In the genomic region with DNA sequence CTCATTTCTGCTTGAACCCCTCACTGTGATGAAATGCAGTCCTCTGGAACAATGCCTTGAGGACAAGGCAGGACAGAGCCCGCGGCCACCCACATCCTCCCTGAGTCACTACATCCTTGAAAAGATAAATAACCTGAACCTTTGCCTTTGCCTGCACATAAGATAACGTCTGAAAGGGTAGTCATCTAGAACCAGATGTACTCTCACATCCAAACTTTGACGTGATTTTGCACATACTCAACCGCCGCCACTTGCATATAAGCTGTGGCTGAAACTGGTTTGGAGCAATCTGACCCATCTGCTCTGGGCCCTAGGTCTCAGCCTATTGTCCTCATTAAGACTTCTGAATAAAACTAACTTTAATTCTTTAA, we compare ENCODE assay signal across 11 cellular contexts.
DNase-seq lines count a peak whose midpoint lies in the region; ATAC-seq and TF ChIP-seq lines count a peak whose summit lies in the region.
"Had no signal": no experiment of that assay in that cellular context is flagged by ENCODE, and none has a peak within 500 bp of the region (broad histone marks: within the 10 kb centered on the region; RNA-seq: fewer than 3 reads in every experiment).

No MANE protein-coding gene starts in this region.

- H3K9me3 ChIP-seq in AG04450 (ENCODE audit: control insufficient read depth, insufficient read depth, low read length), result no peaks in the 10 kb centered on the region; the same call in 1 of the 2 replicates
- no peaks in the 10 kb centered on the region for H3K9me3 ChIP-seq in WERI-Rb-1 (ENCODE audit: severe bottlenecking)
- H3K9me3 ChIP-seq in testis, result no peaks in the 10 kb centered on the region
- H3K9me3 ChIP-seq: heart right ventricle had no signal

- H3K27ac ChIP-seq in AG04450 (ENCODE audit: low read depth, low read length) (peak overlapping the region; percentile 57), WERI-Rb-1 (no peak overlapping the region), testis (no peak overlapping the region)
- H3K27ac ChIP-seq: heart right ventricle, KMS-11 had no signal

- in situ Hi-C loops in KBM-7 (cut with MboI; ENCODE audit: low pct_unique_long_range_greater_than_20kb, low sequenced_read_pairs), result no loop called here

- POLR2A ChIA-PET in AG04450 (lab: Yijun Ruan, JAX), result no interaction called here

- CTCF ChIA-PET in AG04450 (lab: Charles Lee), result no interaction called here

- WGBS in testis, 2 donors, result 54 to 61% methylated on average over 6 of the region's 6 CpGs

- TF ChIP-seq CTCF in AG04450 (IDR thresholded peaks at IDR 0.05; ENCODE audit: low read depth, low read length) (no peak), WERI-Rb-1 (IDR thresholded peaks at IDR 0.05; ENCODE audit: low read depth, low read length) (no peak), testis (IDR thresholded peaks at IDR 0.05) (no peak)

- H3K4me3 ChIP-seq in AG04450 (ENCODE audit: low read depth, low read length) (no peak overlapping the region), WERI-Rb-1 (ENCODE audit: low read depth, low read length) (no peak overlapping the region), testis (no peak overlapping the region)
- H3K4me3 ChIP-seq: heart right ventricle had no signal

- TF ChIP-seq POLR2A in testis (IDR thresholded peaks at IDR 0.05), result no peak

- H3K27me3 ChIP-seq in AG04450 (ENCODE audit: control insufficient read depth, insufficient read depth, low read length), result no peaks in the 10 kb centered on the region
- no peaks in the 10 kb centered on the region for H3K27me3 ChIP-seq in WERI-Rb-1 (ENCODE audit: insufficient read depth, low read depth, severe bottlenecking)
- H3K27me3 ChIP-seq in testis, result no peaks in the 10 kb centered on the region

- intact Hi-C loops in testis (cut with DNase I; ENCODE audit: low total_unique reads), result no loop called here

- no peaks in the 10 kb centered on the region for H3K4me1 ChIP-seq in testis

- ATAC-seq in GM19023 (IDR thresholded peaks at IDR 0.05; ENCODE audit: unreplicated experiment), result peak; percentile 80
- ATAC-seq: heart right ventricle had no signal

- H3K36me3 ChIP-seq in WERI-Rb-1 (no peaks in the 10 kb centered on the region), testis (ENCODE audit: low read depth, missing control alignments) (no peaks in the 10 kb centered on the region)
- H3K36me3 ChIP-seq: heart right ventricle had no signal

- DNase-seq in AG04450 (ENCODE audit: low read depth, low spot score), result peak; percentile 33
- peak; percentile 14 for DNase-seq in KBM-7
- peak; percentile 62 for DNase-seq in dermis blood vessel endothelial cell
- DNase-seq in WERI-Rb-1, result no peak
- DNase-seq in testis, result no peak
- no peak for DNase-seq in NCI-H2081 (lab: John Stamatoyannopoulos, UW)
- no peak for DNase-seq in DMS153 (lab: John Stamatoyannopoulos, UW)
- DNase-seq: DND-41, heart right ventricle had no signal

Comparison
In these comparisons a context has a peak if more than half of its experiments do, and no peak if none do; other contexts are left out.
1. DNase-seq: peak in AG04450 (single experiment), KBM-7 (single experiment) and dermis blood vessel endothelial cell (single experiment); none in WERI-Rb-1 (single experiment), testis (single experiment), NCI-H2081 (0 of 2) and DMS153 (single experiment).